ENCODE assay signal across 7 cellular contexts in genomic region chr7:83655951-83656556, GRCh38. TPM values are rescaled to one million over a fixed set of nuclear protein-coding genes. Genes with fewer than 3 reads are reported as not detected.
DNase-seq lines count a peak whose midpoint lies in the region; ATAC-seq and TF ChIP-seq lines count a peak whose summit lies in the region.

No MANE protein-coding gene starts in this region.

- H3K27ac Mint-ChIP-seq in glutamatergic neuron (ENCODE audit: unreplicated experiment) = no peak overlapping the region

- no peak overlapping the region for H3K27ac ChIP-seq in upper lobe of left lung

- TF ChIP-seq EP300 in upper lobe of left lung (IDR thresholded peaks at IDR 0.05) = no peak

- no peaks in the 10 kb centered on the region for H3K27me3 ChIP-seq in upper lobe of left lung

- no peaks in the 10 kb centered on the region for H3K9me3 Mint-ChIP-seq in glutamatergic neuron (ENCODE audit: unreplicated experiment)

- H3K4me3 ChIP-seq in upper lobe of left lung = no peak overlapping the region

- TF ChIP-seq CTCF in GM10248 (IDR thresholded peaks at IDR 0.05; ENCODE audit: control extremely low read depth, extremely low read depth, low read depth, missing control alignments) (peak; percentile 79), glutamatergic neuron (IDR thresholded peaks at IDR 0.05; ENCODE audit: partially characterized antibody, unreplicated experiment) (peak; percentile 80), upper lobe of left lung (IDR thresholded peaks at IDR 0.05) (peak; percentile 32 to 76 (median 50))

- no peaks in the 10 kb centered on the region for H3K4me1 ChIP-seq in upper lobe of left lung

- peak; percentile 88 for ATAC-seq in GM21825 (IDR thresholded peaks at IDR 0.05; ENCODE audit: unreplicated experiment)
- ATAC-seq in upper lobe of left lung (ENCODE audit: low FRiP score in 2 of 2) = peak in 1 of 2 donors; percentile 69
- ATAC-seq in stimulated activated naive CD8-positive, alpha-beta T cell treated with anti-CD3 and anti-CD28 coated beads, Interleukin-15, Interleukin-2, amounts not matched to agents 100 U/mL and 50 U/mL, for 24 hours = no peak

- no peak overlapping the region for H3K4me3 Mint-ChIP-seq in glutamatergic neuron (ENCODE audit: unreplicated experiment)

- no peaks in the 10 kb centered on the region for H3K4me1 Mint-ChIP-seq in glutamatergic neuron (ENCODE audit: low read depth, unreplicated experiment)

- no peaks in the 10 kb centered on the region for H3K36me3 ChIP-seq in upper lobe of left lung

- no peaks in the 10 kb centered on the region for H3K27me3 Mint-ChIP-seq in glutamatergic neuron (ENCODE audit: unreplicated experiment)

- POLR2A ChIA-PET in GM10248 (lab: Yijun Ruan, JAX) = no interaction called here

- H3K36me3 Mint-ChIP-seq in glutamatergic neuron (ENCODE audit: unreplicated experiment) = no peaks in the 10 kb centered on the region

- CTCF ChIA-PET in GM10248 (lab: Yijun Ruan, JAX) = interaction anchor here (0.9 to 1.4 kb wide), 4 partner anchors 13 to 845 kb away, joined by 3 to 11 read pairs (median 4); no protein-coding TSS in a partner anchor

- DNase-seq in GM10248 (ENCODE audit: extremely low spot score) (peak; percentile 26), LoVo (ENCODE audit: low spot score) (peak; percentile 66), T1000 (lab: John Stamatoyannopoulos, UW) (peak; percentile 5), glutamatergic neuron (peak; percentile 46), upper lobe of left lung (no peak)
- DNase-seq in stimulated activated naive CD8-positive, alpha-beta T cell treated with anti-CD3 and anti-CD28 coated beads, Interleukin-15, Interleukin-2, amounts not matched to agents 100 U/mL and 50 U/mL, for 24 hours = no peak

- 13 to 20% methylated on average over 2 of the region's 2 CpGs for WGBS in upper lobe of left lung, 2 donors

- no peaks in the 10 kb centered on the region for H3K9me3 ChIP-seq in upper lobe of left lung

- no peak for TF ChIP-seq POLR2A in upper lobe of left lung (IDR thresholded peaks at IDR 0.05)

RNA-seq across cellular contexts. Expression of gene SEMA3E, which starts 7.1 kb away (rescaled TPM):
- total RNA-seq in glutamatergic neuron (ENCODE audit: unreplicated experiment) (0.96 TPM), upper lobe of left lung (10 to 100 TPM in 2 of 6 donors, 1 to 10 TPM in 3, under 1 TPM in 1; under 0.01 to 14.2 (median 6.9) TPM)

Comparison
In these comparisons a context has a peak if more than half of its experiments do, and no peak if none do; other contexts are left out.
1. DNase-seq: peak in GM10248 (single experiment), LoVo (single experiment), T1000 (single experiment) and glutamatergic neuron (single experiment); none in upper lobe of left lung (0 of 2) and stimulated activated naive CD8-positive, alpha-beta T cell treated with anti-CD3 and anti-CD28 coated beads, Interleukin-15, Interleukin-2, amounts not matched to agents 100 U/mL and 50 U/mL, for 24 hours (single experiment).
2. Peak in every context shown above with its lines, with median percentiles within 50 percentile points of each other: CTCF ChIP-seq.